8 cellular contexts compared by ENCODE assay signal in genomic region chr22:39316440-39317083, GRCh38. TPM values are rescaled to one million over a fixed set of nuclear protein-coding genes. Genes with fewer than 3 reads are reported as not detected.
DNase-seq lines count a peak whose midpoint lies in the region; ATAC-seq and TF ChIP-seq lines count a peak whose summit lies in the region.

No MANE protein-coding gene starts in this region.

- peak; percentile 84 for DNase-seq in MM.1S
- peak; percentile 77 for DNase-seq in amniotic stem cell (lab: John Stamatoyannopoulos, UW)
- DNase-seq in left ventricle myocardium superior, result peak; percentile 72
- peak; percentile 93 for DNase-seq in renal cortical epithelial cell (ENCODE audit: low read depth)
- DNase-seq in 8988T, result no peak

- H3K79me2 ChIP-seq in DOHH2 (ENCODE audit: control insufficient read depth, low read length) (peaks cover 54% of the 10 kb centered on the region), MM.1S (ENCODE audit: low read length) (peaks cover 63% of the 10 kb centered on the region)

- H2AFZ ChIP-seq in MM.1S (ENCODE audit: low read length), result no peak overlapping the region

- H3K4me3 ChIP-seq in DOHH2 (ENCODE audit: low read length) (peak overlapping the region; percentile 85), MM.1S (ENCODE audit: low read length) (peak overlapping the region; percentile 90)

- no peaks in the 10 kb centered on the region for H3K9me2 ChIP-seq in DOHH2 (replicated peaks; ENCODE audit: control insufficient read depth, low read length)
- no peaks in the 10 kb centered on the region for H3K9me2 ChIP-seq in MM.1S (replicated peaks; ENCODE audit: insufficient read depth, low read length)

- no peaks in the 10 kb centered on the region for H3K27me3 Mint-ChIP-seq in T-helper 1 cell treated with Interleukin-12 subunit alpha and Interleukin-12 subunit beta and Interleukin-4 antibody, amounts not matched to agents 30 μg/mL and 1 μg/mL, for 36 hours (ENCODE audit: low read depth)

- peak overlapping the region; percentile 96 for H3K9ac ChIP-seq in MM.1S (ENCODE audit: low read length)

- peak overlapping the region; percentile 85 for H3K4me2 ChIP-seq in DOHH2 (ENCODE audit: low read length)
- peak overlapping the region; percentile 77 for H3K4me2 ChIP-seq in MM.1S (ENCODE audit: low read depth, low read length)

- H3K27ac Mint-ChIP-seq in T-helper 1 cell treated with Interleukin-12 subunit alpha and Interleukin-12 subunit beta and Interleukin-4 antibody, amounts not matched to agents 30 μg/mL and 1 μg/mL, for 36 hours, result peak overlapping the region; percentile 50

- no peaks in the 10 kb centered on the region for H3K9me3 ChIP-seq in DOHH2 (ENCODE audit: control insufficient read depth, insufficient read depth, low read length)
- no peaks in the 10 kb centered on the region for H3K9me3 ChIP-seq in MM.1S (replicated peaks; ENCODE audit: insufficient read depth, low read length)

- no peaks in the 10 kb centered on the region for H3K27me3 ChIP-seq in DOHH2 (ENCODE audit: control insufficient read depth, low read length)
- H3K27me3 ChIP-seq in MM.1S (replicated peaks; ENCODE audit: insufficient read depth, low read length), result no peaks in the 10 kb centered on the region

- H3K36me3 ChIP-seq in DOHH2 (ENCODE audit: control insufficient read depth, low read length) (peaks cover 82% of the 10 kb centered on the region), MM.1S (replicated peaks; ENCODE audit: insufficient read depth, low read length) (peaks cover 41% of the 10 kb centered on the region)

- intact Hi-C loops in left ventricle myocardium superior (cut with micrococcal nuclease), result loop anchor here (5.0 kb wide), 1 partner anchor 144 kb away; no protein-coding TSS in a partner anchor

- H4K20me1 ChIP-seq in DOHH2 (ENCODE audit: control insufficient read depth, insufficient read depth, low read depth, low read length) (peaks cover 47% of the 10 kb centered on the region), MM.1S (ENCODE audit: insufficient read depth, low read length) (peaks cover 66% of the 10 kb centered on the region)

- H3K27ac ChIP-seq in DOHH2 (ENCODE audit: low read depth, low read length), result peak overlapping the region; percentile 13; the same call in 1 of the 2 replicates
- H3K27ac ChIP-seq in MM.1S (ENCODE audit: low read length), result peak overlapping the region; percentile 99; the same call in 1 of the 2 replicates

- ATAC-seq in left ventricle myocardium superior, result peak; percentile 44
- no peak for ATAC-seq in HG02884 (IDR thresholded peaks at IDR 0.05; ENCODE audit: unreplicated experiment)

- peak; percentile 83 for TF ChIP-seq CTCF in DOHH2 (IDR thresholded peaks at IDR 0.05; ENCODE audit: low read depth, low read length, poor library complexity, severe bottlenecking)
- peak; percentile 88 for TF ChIP-seq CTCF in MM.1S (IDR thresholded peaks at IDR 0.05; ENCODE audit: low read length)

- peaks cover 41% of the 10 kb centered on the region for H3K4me1 Mint-ChIP-seq in T-helper 1 cell treated with Interleukin-12 subunit alpha and Interleukin-12 subunit beta and Interleukin-4 antibody, amounts not matched to agents 30 μg/mL and 1 μg/mL, for 36 hours (ENCODE audit: low read depth)

- H3K9me3 Mint-ChIP-seq in T-helper 1 cell treated with Interleukin-12 subunit alpha and Interleukin-12 subunit beta and Interleukin-4 antibody, amounts not matched to agents 30 μg/mL and 1 μg/mL, for 36 hours, result no peaks in the 10 kb centered on the region

- H3K36me3 Mint-ChIP-seq in T-helper 1 cell treated with Interleukin-12 subunit alpha and Interleukin-12 subunit beta and Interleukin-4 antibody, amounts not matched to agents 30 μg/mL and 1 μg/mL, for 36 hours (ENCODE audit: low read depth), result peaks cover 65% of the 10 kb centered on the region

- peak overlapping the region; percentile 96 for H3K4me3 Mint-ChIP-seq in T-helper 1 cell treated with Interleukin-12 subunit alpha and Interleukin-12 subunit beta and Interleukin-4 antibody, amounts not matched to agents 30 μg/mL and 1 μg/mL, for 36 hours

- H3K4me1 ChIP-seq in DOHH2 (ENCODE audit: control insufficient read depth, low read length) (peaks cover 61% of the 10 kb centered on the region), MM.1S (ENCODE audit: low read length) (peaks cover 14% of the 10 kb centered on the region)

- H3F3A ChIP-seq in DOHH2 (ENCODE audit: control insufficient read depth, insufficient read depth) (peaks cover 80% of the 10 kb centered on the region), MM.1S (ENCODE audit: insufficient read depth, low read length) (peaks cover 86% of the 10 kb centered on the region)

RNA-seq across cellular contexts. Expression of gene RPL3, which starts 2.9 kb away (rescaled TPM):
- total RNA-seq in left ventricle myocardium superior (319 TPM), renal cortical epithelial cell (1,714 and 3,145 TPM in 2 replicates)

RNA-seq across cellular contexts. Expression of gene SYNGR1, which starts 33.2 kb away (rescaled TPM):
- total RNA-seq in left ventricle myocardium superior (41.3 TPM), renal cortical epithelial cell (11.9 TPM in 1 of 2 replicates, not detected in the other)
